ENCODE assay signal across 8 cellular contexts in genomic region chr5:43008369-43009158, GRCh38. TPM values are rescaled to one million over a fixed set of nuclear protein-coding genes. Genes with fewer than 3 reads are reported as not detected.
DNase-seq lines count a peak whose midpoint lies in the region; ATAC-seq, FAIRE-seq and TF ChIP-seq lines count a peak whose summit lies in the region.

No MANE protein-coding gene starts in this region.

- H3K4me1 ChIP-seq in esophagus (ENCODE audit: control insufficient read depth in 2 of 2, insufficient read depth in 2 of 2, low read length in 1 of 2), result no peaks in the 10 kb centered on the region

- no peaks in the 10 kb centered on the region for H3K36me3 Mint-ChIP-seq in naive B cell
- no peaks in the 10 kb centered on the region for H3K36me3 Mint-ChIP-seq in stimulated activated memory B cell treated with anti-CD40 and anti-IgM and Interleukin-4, amounts not matched to agents 10 μg/mL and 1 μg/mL and 100 μg/mL, for 72 hours

- 6 to 9% methylated on average over 35 of the region's 35 CpGs for WGBS in esophagus, 2 donors

- 0 out of 2 replicates have a peak, but pooled peaks have one; percentile 3 for TF ChIP-seq RAD21 in Ishikawa (IDR thresholded peaks at IDR 0.05; ENCODE audit: low read depth)

- H3K27me3 ChIP-seq in esophagus (ENCODE audit: control insufficient read depth in 1 of 2, insufficient read depth in 2 of 2, low read length in 2 of 2), result no peaks in the 10 kb centered on the region

- 0 out of 2 replicates have a peak, but pooled peaks have one; percentile 33 for TF ChIP-seq EP300 in Ishikawa (IDR thresholded peaks at IDR 0.05; ENCODE audit: borderline replicate concordance)

- no peaks in the 10 kb centered on the region for H3K9me3 ChIP-seq in esophagus (ENCODE audit: control insufficient read depth in 2 of 2, insufficient read depth in 1 of 2, low read depth in 1 of 2, low read length in 1 of 2)

- peak; percentile 41 for ATAC-seq in GM21526 (IDR thresholded peaks at IDR 0.05; ENCODE audit: low FRiP score, unreplicated experiment)
- ATAC-seq in naive B cell (ENCODE audit: low read depth in 2 of 2), result peak; percentile 55 to 57
- ATAC-seq in stimulated activated memory B cell treated with anti-CD40 and anti-IgM and Interleukin-4, amounts not matched to agents 10 μg/mL and 1 μg/mL and 100 μg/mL, for 72 hours, result peak; percentile 79

- FAIRE-seq in D721Med (lab: Jason Lieb, UNC), result no peak

- H3K4me3 ChIP-seq in esophagus (ENCODE audit: low read depth in 1 of 2, low read length in 2 of 2), result peak overlapping the region; percentile 37 to 56

- no peaks in the 10 kb centered on the region for H3K27me3 Mint-ChIP-seq in naive B cell
- no peaks in the 10 kb centered on the region for H3K27me3 Mint-ChIP-seq in stimulated activated memory B cell treated with anti-CD40 and anti-IgM and Interleukin-4, amounts not matched to agents 10 μg/mL and 1 μg/mL and 100 μg/mL, for 72 hours

- peak overlapping the region; percentile 80 to 98 (median 93) for H3K4me3 Mint-ChIP-seq in naive B cell
- H3K4me3 Mint-ChIP-seq in stimulated activated memory B cell treated with anti-CD40 and anti-IgM and Interleukin-4, amounts not matched to agents 10 μg/mL and 1 μg/mL and 100 μg/mL, for 72 hours, result peak overlapping the region; percentile 92

- peak; percentile 15 for TF ChIP-seq CTCF in D721Med (IDR thresholded peaks at IDR 0.05; ENCODE audit: insufficient read depth, missing control alignments)

- H3K36me3 ChIP-seq in esophagus (ENCODE audit: control insufficient read depth in 2 of 2, insufficient read depth in 2 of 2, low read length in 1 of 2), result no peaks in the 10 kb centered on the region

- H3K27ac Mint-ChIP-seq in naive B cell, result peak overlapping the region; percentile 92 to 99 (median 98)
- peak overlapping the region; percentile 83 for H3K27ac Mint-ChIP-seq in stimulated activated memory B cell treated with anti-CD40 and anti-IgM and Interleukin-4, amounts not matched to agents 10 μg/mL and 1 μg/mL and 100 μg/mL, for 72 hours

- peaks cover 26 to 48% (median 31%) of the 10 kb centered on the region in 3 donors for H3K4me1 Mint-ChIP-seq in naive B cell
- H3K4me1 Mint-ChIP-seq in stimulated activated memory B cell treated with anti-CD40 and anti-IgM and Interleukin-4, amounts not matched to agents 10 μg/mL and 1 μg/mL and 100 μg/mL, for 72 hours, result peaks cover 30% of the 10 kb centered on the region

- H3K27ac ChIP-seq in esophagus (ENCODE audit: low read depth in 2 of 2, low read length in 1 of 2), result peak overlapping the region; percentile 87 to 91

- no peaks in the 10 kb centered on the region for H3K9me3 Mint-ChIP-seq in naive B cell
- no peaks in the 10 kb centered on the region for H3K9me3 Mint-ChIP-seq in stimulated activated memory B cell treated with anti-CD40 and anti-IgM and Interleukin-4, amounts not matched to agents 10 μg/mL and 1 μg/mL and 100 μg/mL, for 72 hours

- no peak for DNase-seq in D721Med (ENCODE audit: insufficient read length, low spot score)
- peak; percentile 96 for DNase-seq in OCI-M1 (lab: John Stamatoyannopoulos, UW)
- DNase-seq in activated T-cell treated with anti-CD3 and anti-CD28 coated beads for 4 hours, result peak; percentile 93
- peak; percentile 84 for DNase-seq in naive B cell

TF ChIP-seq in Ishikawa, 13 proteins besides CTCF, POLR2A, EP300 and RAD21:
- TF ChIP-seq TCF12 (IDR thresholded peaks at IDR 0.05; ENCODE audit: low read depth) (0 out of 2 replicates have a peak, but pooled peaks have one; percentile 23), MAX (IDR thresholded peaks at IDR 0.05) (peak; percentile 51), YY1 (IDR thresholded peaks at IDR 0.05; ENCODE audit: low read depth) (no peak; the same call in 1 of the 2 replicates), REST (IDR thresholded peaks at IDR 0.05; ENCODE audit: low read depth) (no peak), TAF1 (IDR thresholded peaks at IDR 0.05; ENCODE audit: low read depth) (peak; percentile 54; the same call in 1 of the 2 replicates), TEAD4 (IDR thresholded peaks at IDR 0.05) (no peak), EGR1 (IDR thresholded peaks at IDR 0.05) (no peak)
TF ChIP-seq in Ishikawa: peak in this region for 3.

RNA-seq across cellular contexts. Expression of gene ANXA2R, which starts 31.6 kb away (rescaled TPM):
- polyA plus RNA-seq in esophagus, result 1 to 10 TPM; 2.3 to 2.4 TPM
- polyA plus RNA-seq in naive B cell (ENCODE audit: low read depth in 6 of 6), result 10 to 100 TPM; 22.2 to 46.4 (median 32.5) TPM

Comparison
In these comparisons a context has a peak if more than half of its experiments do, and no peak if none do; other contexts are left out.
1. RNA of gene ANXA2R, which starts 31.6 kb away (polyA plus RNA-seq): 22.2 to 46.4 TPM in naive B cell; 2.3 to 2.4 TPM in esophagus; every median in the first group is over 4 times any median in the second.
2. Peak in every context shown above with its lines, with median percentiles within 50 percentile points of each other: ATAC-seq.